Comparison of ENCODE assay signal across 1 cellular context in the genomic region with DNA sequence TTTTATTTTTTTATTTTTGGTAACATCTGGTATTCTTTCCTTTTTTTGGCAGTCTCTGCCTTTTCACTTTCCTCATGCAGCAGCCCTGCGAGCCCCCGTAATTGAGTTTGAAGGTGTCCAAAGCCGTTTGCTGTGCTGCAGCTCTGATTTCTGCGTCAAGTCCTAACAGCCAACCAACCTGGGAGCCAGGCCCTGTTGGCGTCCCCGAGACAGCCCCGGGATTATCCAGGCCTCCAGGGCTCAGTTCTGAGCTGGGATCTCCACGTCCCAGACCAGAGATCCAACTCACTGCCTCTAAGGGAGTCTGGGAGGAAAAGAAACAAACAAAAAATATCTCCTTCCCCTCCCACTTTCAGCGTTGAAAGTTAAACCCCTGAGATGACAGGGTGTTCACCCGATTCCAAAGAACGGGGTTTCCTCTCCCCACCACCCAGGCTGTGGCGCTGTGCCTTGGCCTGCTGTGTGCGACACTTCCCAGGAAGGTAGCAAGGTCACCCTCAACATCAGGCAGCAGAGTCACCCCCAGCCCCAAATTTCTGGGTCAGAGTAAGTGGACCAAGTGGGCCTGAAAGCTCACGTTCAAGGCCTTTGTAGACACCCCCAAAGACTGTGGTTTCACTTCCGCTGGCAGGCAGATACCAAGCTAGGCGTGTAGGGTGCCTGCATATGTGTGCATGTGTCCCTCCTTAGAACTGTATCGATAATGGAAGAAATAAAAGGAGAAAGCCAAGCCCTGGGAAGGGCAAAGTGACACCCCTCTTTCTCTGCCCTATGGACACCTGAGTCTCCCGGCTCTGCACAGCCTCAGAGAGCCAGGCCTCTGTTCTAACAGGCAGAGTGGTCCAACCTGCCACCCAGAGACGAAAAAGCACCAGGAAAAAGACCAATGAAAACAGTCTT.
TF ChIP-seq lines count a peak whose summit lies in the region.

No MANE protein-coding gene starts in this region.

TF ChIP-seq in GM12878, 131 proteins besides CTCF, POLR2A, EP300 and RAD21 (continued from another document):
- TF ChIP-seq IKZF2 (IDR thresholded peaks at IDR 0.05) (peak in 1 of 2 experiments; percentile 22; a peak in 1 of 4 replicates), MTA2 (IDR thresholded peaks at IDR 0.05; ENCODE audit: low read depth) (no peak), SPI1 (IDR thresholded peaks at IDR 0.05; ENCODE audit: borderline replicate concordance, insufficient read depth, low read depth, low read length) (peak; percentile 83; the same call in 1 of the 2 replicates), SMC3 (IDR thresholded peaks at IDR 0.05; ENCODE audit: borderline replicate concordance, low read length) (no peak), YBX1 (IDR thresholded peaks at IDR 0.05) (no peak), BMI1 (IDR thresholded peaks at IDR 0.05; ENCODE audit: borderline replicate concordance) (no peak), KLF5 (IDR thresholded peaks at IDR 0.05; ENCODE audit: partially characterized antibody) (no peak), FOXK2 (IDR thresholded peaks at IDR 0.05) (peak; percentile 82), CBFB (IDR thresholded peaks at IDR 0.05; ENCODE audit: low read depth) (no peak), PAX5 (IDR thresholded peaks at IDR 0.05; ENCODE audit: borderline replicate concordance, low read depth, low read length) (no peak), BHLHE40 (IDR thresholded peaks at IDR 0.05; ENCODE audit: borderline replicate concordance in 1 of 2, low read depth in 2 of 2, low read length in 1 of 2) (peak; percentile 33 to 85; a peak in 3 of 4 replicates), STAT1 (conservative IDR thresholded peaks at IDR 0.05) (no peak), IKZF1 (conservative IDR thresholded peaks at IDR 0.05) (peak; percentile 27; the same call in 1 of the 2 replicates), ASH2L (IDR thresholded peaks at IDR 0.05; ENCODE audit: borderline replicate concordance, low read depth) (no peak), FOS (IDR thresholded peaks at IDR 0.05; ENCODE audit: borderline replicate concordance, extremely low read depth, insufficient read length) (no peak), RB1 (IDR thresholded peaks at IDR 0.05; ENCODE audit: borderline replicate concordance) (no peak)
- TF ChIP-seq, protein P1, sequence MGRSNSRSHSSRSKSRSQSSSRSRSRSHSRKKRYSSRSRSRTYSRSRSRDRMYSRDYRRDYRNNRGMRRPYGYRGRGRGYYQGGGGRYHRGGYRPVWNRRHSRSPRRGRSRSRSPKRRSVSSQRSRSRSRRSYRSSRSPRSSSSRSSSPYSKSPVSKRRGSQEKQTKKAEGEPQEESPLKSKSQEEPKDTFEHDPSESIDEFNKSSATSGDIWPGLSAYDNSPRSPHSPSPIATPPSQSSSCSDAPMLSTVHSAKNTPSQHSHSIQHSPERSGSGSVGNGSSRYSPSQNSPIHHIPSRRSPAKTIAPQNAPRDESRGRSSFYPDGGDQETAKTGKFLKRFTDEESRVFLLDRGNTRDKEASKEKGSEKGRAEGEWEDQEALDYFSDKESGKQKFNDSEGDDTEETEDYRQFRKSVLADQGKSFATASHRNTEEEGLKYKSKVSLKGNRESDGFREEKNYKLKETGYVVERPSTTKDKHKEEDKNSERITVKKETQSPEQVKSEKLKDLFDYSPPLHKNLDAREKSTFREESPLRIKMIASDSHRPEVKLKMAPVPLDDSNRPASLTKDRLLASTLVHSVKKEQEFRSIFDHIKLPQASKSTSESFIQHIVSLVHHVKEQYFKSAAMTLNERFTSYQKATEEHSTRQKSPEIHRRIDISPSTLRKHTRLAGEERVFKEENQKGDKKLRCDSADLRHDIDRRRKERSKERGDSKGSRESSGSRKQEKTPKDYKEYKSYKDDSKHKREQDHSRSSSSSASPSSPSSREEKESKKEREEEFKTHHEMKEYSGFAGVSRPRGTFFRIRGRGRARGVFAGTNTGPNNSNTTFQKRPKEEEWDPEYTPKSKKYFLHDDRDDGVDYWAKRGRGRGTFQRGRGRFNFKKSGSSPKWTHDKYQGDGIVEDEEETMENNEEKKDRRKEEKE (IDR thresholded peaks at IDR 0.05), result 0 out of 2 replicates have a peak, but pooled peaks have one; percentile 29
- TF ChIP-seq, protein P2, sequence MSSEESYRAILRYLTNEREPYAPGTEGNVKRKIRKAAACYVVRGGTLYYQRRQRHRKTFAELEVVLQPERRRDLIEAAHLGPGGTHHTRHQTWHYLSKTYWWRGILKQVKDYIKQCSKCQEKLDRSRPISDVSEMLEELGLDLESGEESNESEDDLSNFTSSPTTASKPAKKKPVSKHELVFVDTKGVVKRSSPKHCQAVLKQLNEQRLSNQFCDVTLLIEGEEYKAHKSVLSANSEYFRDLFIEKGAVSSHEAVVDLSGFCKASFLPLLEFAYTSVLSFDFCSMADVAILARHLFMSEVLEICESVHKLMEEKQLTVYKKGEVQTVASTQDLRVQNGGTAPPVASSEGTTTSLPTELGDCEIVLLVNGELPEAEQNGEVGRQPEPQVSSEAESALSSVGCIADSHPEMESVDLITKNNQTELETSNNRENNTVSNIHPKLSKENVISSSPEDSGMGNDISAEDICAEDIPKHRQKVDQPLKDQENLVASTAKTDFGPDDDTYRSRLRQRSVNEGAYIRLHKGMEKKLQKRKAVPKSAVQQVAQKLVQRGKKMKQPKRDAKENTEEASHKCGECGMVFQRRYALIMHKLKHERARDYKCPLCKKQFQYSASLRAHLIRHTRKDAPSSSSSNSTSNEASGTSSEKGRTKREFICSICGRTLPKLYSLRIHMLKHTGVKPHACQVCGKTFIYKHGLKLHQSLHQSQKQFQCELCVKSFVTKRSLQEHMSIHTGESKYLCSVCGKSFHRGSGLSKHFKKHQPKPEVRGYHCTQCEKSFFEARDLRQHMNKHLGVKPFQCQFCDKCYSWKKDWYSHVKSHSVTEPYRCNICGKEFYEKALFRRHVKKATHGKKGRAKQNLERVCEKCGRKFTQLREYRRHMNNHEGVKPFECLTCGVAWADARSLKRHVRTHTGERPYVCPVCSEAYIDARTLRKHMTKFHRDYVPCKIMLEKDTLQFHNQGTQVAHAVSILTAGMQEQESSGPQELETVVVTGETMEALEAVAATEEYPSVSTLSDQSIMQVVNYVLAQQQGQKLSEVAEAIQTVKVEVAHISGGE (CRISPR knock-in tag; IDR thresholded peaks at IDR 0.05), result no peak
- TF ChIP-seq, protein P3, sequence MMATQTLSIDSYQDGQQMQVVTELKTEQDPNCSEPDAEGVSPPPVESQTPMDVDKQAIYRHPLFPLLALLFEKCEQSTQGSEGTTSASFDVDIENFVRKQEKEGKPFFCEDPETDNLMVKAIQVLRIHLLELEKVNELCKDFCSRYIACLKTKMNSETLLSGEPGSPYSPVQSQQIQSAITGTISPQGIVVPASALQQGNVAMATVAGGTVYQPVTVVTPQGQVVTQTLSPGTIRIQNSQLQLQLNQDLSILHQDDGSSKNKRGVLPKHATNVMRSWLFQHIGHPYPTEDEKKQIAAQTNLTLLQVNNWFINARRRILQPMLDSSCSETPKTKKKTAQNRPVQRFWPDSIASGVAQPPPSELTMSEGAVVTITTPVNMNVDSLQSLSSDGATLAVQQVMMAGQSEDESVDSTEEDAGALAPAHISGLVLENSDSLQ (IDR thresholded peaks at IDR 0.05), result no peak
